In genomic region chr17:6427284-6427781, GRCh38 we compare ENCODE assay signal across 9 cellular contexts. TPM values are rescaled to one million over a fixed set of nuclear protein-coding genes. Genes with fewer than 3 reads are reported as not detected.
DNase-seq lines count a peak whose midpoint lies in the region; ATAC-seq and TF ChIP-seq lines count a peak whose summit lies in the region.
"Had no signal": no experiment of that assay in that cellular context is flagged by ENCODE, and none has a peak within 500 bp of the region (broad histone marks: within the 10 kb centered on the region; RNA-seq: fewer than 3 reads in every experiment).

No MANE protein-coding gene starts in this region.

- no peaks in the 10 kb centered on the region for H3K36me3 ChIP-seq in CD8-positive, alpha-beta memory T cell (ENCODE audit: insufficient read depth, low read length)
- H3K36me3 ChIP-seq in H7 (replicated peaks; ENCODE audit: control insufficient read depth, insufficient read depth, low read length): no peaks in the 10 kb centered on the region
- H3K36me3 ChIP-seq in spleen: no peaks in the 10 kb centered on the region
- no peaks in the 10 kb centered on the region for H3K36me3 ChIP-seq in sigmoid colon
- H3K36me3 ChIP-seq: heart right ventricle had no signal

- H3K27me3 Mint-ChIP-seq in CD8-positive, alpha-beta memory T cell: peaks cover 2 to 16% of the 10 kb centered on the region in 2 donors
- peaks cover 53% of the 10 kb centered on the region for H3K27me3 Mint-ChIP-seq in activated T-helper 2 cell treated with anti-CD3 and anti-CD28 coated beads, Interferon-gamma antibody, Interleukin-2, Interleukin-4, amounts not matched to agents 10 μg/mL and 5 μg/mL and 100 μg/mL, durations not matched to agents 14 hours and 24 hours and 36 hours (ENCODE audit: low read depth)
- peaks cover 18% of the 10 kb centered on the region for H3K27me3 Mint-ChIP-seq in nephron progenitor cell (ENCODE audit: low read depth, poor library complexity)

- POLR2A ChIA-PET in CD8-positive, alpha-beta memory T cell (lab: Charles Lee): no interaction called here

- no peaks in the 10 kb centered on the region for H3K27me3 ChIP-seq in CD8-positive, alpha-beta memory T cell (ENCODE audit: insufficient read depth, low read length, poor library complexity, severe bottlenecking)
- H3K27me3 ChIP-seq in H7 (ENCODE audit: control insufficient read depth, insufficient read depth, low read length) (no peaks in the 10 kb centered on the region), spleen (replicated peaks in 1 of 7) (peaks cover 0 to 5% (median 0%) of the 10 kb centered on the region in 7 donors), sigmoid colon (peaks cover 0 to 6% (median 1%) of the 10 kb centered on the region in 3 donors)

- 26 to 35% (median 34%) methylated on average over 7 of the region's 7 CpGs for WGBS in spleen, 5 donors
- WGBS in sigmoid colon, 2 donors: 37 to 54% methylated on average over 7 of the region's 7 CpGs

- H3K4me1 ChIP-seq in CD8-positive, alpha-beta memory T cell (ENCODE audit: insufficient read depth, low read length): peaks cover 16% of the 10 kb centered on the region
- H3K4me1 ChIP-seq in spleen (peaks cover 0 to 24% (median 17%) of the 10 kb centered on the region in 6 donors), sigmoid colon (no peaks in the 10 kb centered on the region)

- peaks cover 0 to 15% (median 0%) of the 10 kb centered on the region in 3 donors for H3K36me3 Mint-ChIP-seq in CD8-positive, alpha-beta memory T cell
- peaks cover 3% of the 10 kb centered on the region for H3K36me3 Mint-ChIP-seq in activated T-helper 2 cell treated with anti-CD3 and anti-CD28 coated beads, Interferon-gamma antibody, Interleukin-2, Interleukin-4, amounts not matched to agents 10 μg/mL and 5 μg/mL and 100 μg/mL, durations not matched to agents 14 hours and 24 hours and 36 hours (ENCODE audit: low read depth)
- H3K36me3 Mint-ChIP-seq in nephron progenitor cell (ENCODE audit: low read depth): no peaks in the 10 kb centered on the region

- peaks cover 8 to 16% (median 11%) of the 10 kb centered on the region in 3 donors for H3K4me1 Mint-ChIP-seq in CD8-positive, alpha-beta memory T cell
- peaks cover 13% of the 10 kb centered on the region for H3K4me1 Mint-ChIP-seq in activated T-helper 2 cell treated with anti-CD3 and anti-CD28 coated beads, Interferon-gamma antibody, Interleukin-2, Interleukin-4, amounts not matched to agents 10 μg/mL and 5 μg/mL and 100 μg/mL, durations not matched to agents 14 hours and 24 hours and 36 hours (ENCODE audit: low read depth)
- peaks cover 8% of the 10 kb centered on the region for H3K4me1 Mint-ChIP-seq in nephron progenitor cell

- no peak for TF ChIP-seq EP300 in sigmoid colon (IDR thresholded peaks at IDR 0.05)

- H3K27ac Mint-ChIP-seq in CD8-positive, alpha-beta memory T cell: peak overlapping the region in 6 of 8 donors; percentile 1 to 73 (median 38)
- no peak overlapping the region for H3K27ac Mint-ChIP-seq in activated T-helper 2 cell treated with anti-CD3 and anti-CD28 coated beads, Interferon-gamma antibody, Interleukin-2, Interleukin-4, amounts not matched to agents 10 μg/mL and 5 μg/mL and 100 μg/mL, durations not matched to agents 14 hours and 24 hours and 36 hours
- peak overlapping the region; percentile 18 for H3K27ac Mint-ChIP-seq in nephron progenitor cell

- intact Hi-C loops in activated T-helper 2 cell treated with anti-CD3 and anti-CD28 coated beads, Interferon-gamma antibody, Interleukin-2, Interleukin-4, amounts not matched to agents 10 μg/mL and 5 μg/mL and 100 μg/mL, durations not matched to agents 14 hours and 24 hours and 36 hours (cut with micrococcal nuclease): loop anchor here (10.0 kb wide), 3 partner anchors 53 to 723 kb away; no protein-coding TSS in a partner anchor
- intact Hi-C loops in spleen (cut with DNase I; ENCODE audit: low total_unique reads) (no loop called here), sigmoid colon (cut with DNase I) (no loop called here)

- TF ChIP-seq POLR2A in spleen (IDR thresholded peaks at IDR 0.05) (no peak), sigmoid colon (IDR thresholded peaks at IDR 0.05) (no peak)

- no peak overlapping the region for H3K4me3 ChIP-seq in CD8-positive, alpha-beta memory T cell (ENCODE audit: low read length)
- H3K4me3 ChIP-seq in H7 (ENCODE audit: insufficient read depth, low read depth, low read length) (no peak overlapping the region), spleen (no peak overlapping the region), sigmoid colon (no peak overlapping the region)
- H3K4me3 ChIP-seq: heart right ventricle had no signal

- H3K27ac ChIP-seq in CD8-positive, alpha-beta memory T cell (ENCODE audit: low read depth, low read length): no peak overlapping the region
- H3K27ac ChIP-seq in spleen: peak overlapping the region in 2 of 8 donors; percentile 16 to 43
- H3K27ac ChIP-seq in sigmoid colon: no peak overlapping the region
- H3K27ac ChIP-seq: heart right ventricle had no signal

- ATAC-seq in GM18502 (IDR thresholded peaks at IDR 0.05; ENCODE audit: poor library complexity, unreplicated experiment): no peak

- DNase-seq in CD8-positive, alpha-beta memory T cell: peak in 3 of 5 donors; percentile 38 to 52 (median 46)
- DNase-seq in MV-4-11 (lab: John Stamatoyannopoulos, UW) (peak; percentile 98), nephron progenitor cell (no peak), H7 (no peak), spleen (no peak), sigmoid colon (no peak)
- DNase-seq in activated T-helper 2 cell treated with anti-CD3 and anti-CD28 coated beads, Interferon-gamma antibody, Interleukin-2, Interleukin-4, amounts not matched to agents 10 μg/mL and 5 μg/mL and 100 μg/mL, durations not matched to agents 14 hours and 24 hours and 36 hours (ENCODE audit: low spot score): peak; percentile 76
- DNase-seq: heart right ventricle had no signal

- H3K9me3 Mint-ChIP-seq in CD8-positive, alpha-beta memory T cell: peaks cover 5 to 17% (median 13%) of the 10 kb centered on the region in 5 donors
- H3K9me3 Mint-ChIP-seq in activated T-helper 2 cell treated with anti-CD3 and anti-CD28 coated beads, Interferon-gamma antibody, Interleukin-2, Interleukin-4, amounts not matched to agents 10 μg/mL and 5 μg/mL and 100 μg/mL, durations not matched to agents 14 hours and 24 hours and 36 hours: peaks cover 21% of the 10 kb centered on the region
- H3K9me3 Mint-ChIP-seq in nephron progenitor cell: peaks cover 17% of the 10 kb centered on the region

- H3K4me3 Mint-ChIP-seq in CD8-positive, alpha-beta memory T cell: peak overlapping the region in 6 of 7 donors; percentile 33 to 70 (median 54)
- H3K4me3 Mint-ChIP-seq in activated T-helper 2 cell treated with anti-CD3 and anti-CD28 coated beads, Interferon-gamma antibody, Interleukin-2, Interleukin-4, amounts not matched to agents 10 μg/mL and 5 μg/mL and 100 μg/mL, durations not matched to agents 14 hours and 24 hours and 36 hours (ENCODE audit: low read depth): no peak overlapping the region
- no peak overlapping the region for H3K4me3 Mint-ChIP-seq in nephron progenitor cell

- H3K9me3 ChIP-seq in CD8-positive, alpha-beta memory T cell (ENCODE audit: low read length): no peaks in the 10 kb centered on the region
- peaks cover 0 to 16% (median 13%) of the 10 kb centered on the region in 8 donors for H3K9me3 ChIP-seq in spleen
- peaks cover 0 to 3% (median 0%) of the 10 kb centered on the region in 4 donors for H3K9me3 ChIP-seq in sigmoid colon

- TF ChIP-seq CTCF in nephron progenitor cell (IDR thresholded peaks at IDR 0.05) (no peak), spleen (IDR thresholded peaks at IDR 0.05 in 8 of 11, conservative IDR thresholded peaks at IDR 0.05 in 3 of 11) (no peak), sigmoid colon (IDR thresholded peaks at IDR 0.05) (no peak)

- CTCF ChIA-PET in CD8-positive, alpha-beta memory T cell (lab: Charles Lee): no interaction called here

RNA-seq across cellular contexts. Expression of gene AIPL1, which starts 7.6 kb away (rescaled TPM):
- not detected for total RNA-seq in CD8-positive, alpha-beta memory T cell
- polyA plus RNA-seq in CD8-positive, alpha-beta memory T cell: not detected
- not detected in 2 replicates for total RNA-seq in activated T-helper 2 cell treated with anti-CD3 and anti-CD28 coated beads, Interferon-gamma antibody, Interleukin-2, Interleukin-4, amounts not matched to agents 10 μg/mL and 5 μg/mL and 100 μg/mL, durations not matched to agents 14 hours and 24 hours and 36 hours
- total RNA-seq in H7 (2014; rRNA removed; shearing (Covaris generic)): 0.11 and 0.28 TPM in 2 replicates
- total RNA-seq in spleen (under 1 TPM in 4 of 7 donors, not detected in 3; 0.17 to 0.34 (median 0.29) TPM), sigmoid colon (not detected)
- polyA plus RNA-seq in spleen (under 1 TPM in 2 of 3 donors, not detected in 1; 0.10 to 0.24 TPM), sigmoid colon (not detected)
- total RNA-seq: heart right ventricle had no signal

RNA-seq across cellular contexts. Expression of gene PIMREG, which starts 16.9 kb away (rescaled TPM):
- 1 to 10 TPM; 1.6 to 1.8 TPM for total RNA-seq in CD8-positive, alpha-beta memory T cell
- not detected for polyA plus RNA-seq in CD8-positive, alpha-beta memory T cell
- total RNA-seq in activated T-helper 2 cell treated with anti-CD3 and anti-CD28 coated beads, Interferon-gamma antibody, Interleukin-2, Interleukin-4, amounts not matched to agents 10 μg/mL and 5 μg/mL and 100 μg/mL, durations not matched to agents 14 hours and 24 hours and 36 hours: 8.9 and 9.3 TPM in 2 replicates
- total RNA-seq in H7 (2014; rRNA removed; shearing (Covaris generic)): 93.6 and 115 TPM in 2 replicates
- total RNA-seq in spleen: 10 to 100 TPM in 1 of 7 donors, 1 to 10 TPM in 6; 1.8 to 11.6 (median 3.9) TPM
- polyA plus RNA-seq in spleen: 1 to 10 TPM; 1.3 to 4.0 (median 1.6) TPM
- not detected for total RNA-seq in sigmoid colon
- polyA plus RNA-seq in sigmoid colon: 1 to 10 TPM in 2 of 3 donors, not detected in 1; 2.5 to 7.8 TPM

Comparison
In these comparisons a context has a peak if more than half of its experiments do, and no peak if none do; other contexts are left out.
1. DNase-seq: peak in CD8-positive, alpha-beta memory T cell (3 of 5), MV-4-11 (single experiment) and activated T-helper 2 cell treated with anti-CD3 and anti-CD28 coated beads, Interferon-gamma antibody, Interleukin-2, Interleukin-4, amounts not matched to agents 10 μg/mL and 5 μg/mL and 100 μg/mL, durations not matched to agents 14 hours and 24 hours and 36 hours (single experiment); none in nephron progenitor cell (single experiment), H7 (single experiment), spleen (single experiment) and sigmoid colon (single experiment).
2. H3K4me3 Mint-ChIP-seq: peak in CD8-positive, alpha-beta memory T cell (6 of 7); none in activated T-helper 2 cell treated with anti-CD3 and anti-CD28 coated beads, Interferon-gamma antibody, Interleukin-2, Interleukin-4, amounts not matched to agents 10 μg/mL and 5 μg/mL and 100 μg/mL, durations not matched to agents 14 hours and 24 hours and 36 hours (single experiment) and nephron progenitor cell (single experiment).